ENCODE assay signal across 10 cellular contexts in the genomic region with DNA sequence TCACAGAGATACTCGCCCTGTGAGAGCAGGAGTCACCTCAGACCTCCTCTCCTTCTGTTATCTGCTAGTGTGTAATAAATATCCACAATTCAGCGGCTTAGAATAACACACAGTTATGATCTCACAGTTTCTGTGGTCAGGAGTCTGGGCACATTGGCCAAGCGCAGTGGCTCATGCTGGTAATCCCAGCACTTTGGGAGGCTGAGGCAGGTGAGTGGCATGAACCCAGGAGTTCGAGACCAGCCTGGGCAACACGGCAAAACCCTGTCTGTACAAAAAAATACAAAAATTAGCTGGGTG.
A peak's percentile ranks its signal among the peaks of the same experiment; 100 is the strongest.
DNase-seq lines count a peak whose midpoint lies in the region; ATAC-seq lines count a peak whose summit lies in the region.
"Had no signal": no experiment of that assay in that cellular context is flagged by ENCODE, and none has a peak within 500 bp of the region (broad histone marks: within the 10 kb centered on the region; RNA-seq: fewer than 3 reads in every experiment).

No MANE protein-coding gene starts in this region.

- H3K4me1 Mint-ChIP-seq in activated CD4-positive, alpha-beta T cell treated with anti-CD3 and anti-CD28 coated beads, Interleukin-2, amount 10 ng/mL, durations not matched to agents 24 days and 14 days, result peaks cover 61% of the 10 kb centered on the region
- H3K4me1 Mint-ChIP-seq in activated CD4-positive, alpha-beta memory T cell treated with anti-CD3 and anti-CD28 coated beads, Interleukin-2, amount 10 ng/mL, durations not matched to agents 7 days and 5 days, result peaks cover 79% of the 10 kb centered on the region
- H3K4me1 Mint-ChIP-seq in stimulated activated naive CD8-positive, alpha-beta T cell treated with anti-CD3 and anti-CD28 coated beads, Interleukin-15, amount 100 ng/mL, for 72 hours, result peaks cover 85% of the 10 kb centered on the region

- peaks cover 44% of the 10 kb centered on the region for H3K36me3 Mint-ChIP-seq in activated CD4-positive, alpha-beta T cell treated with anti-CD3 and anti-CD28 coated beads, Interleukin-2, amount 10 ng/mL, durations not matched to agents 24 days and 14 days (ENCODE audit: low read depth)
- H3K36me3 Mint-ChIP-seq in activated CD4-positive, alpha-beta memory T cell treated with anti-CD3 and anti-CD28 coated beads, Interleukin-2, amount 10 ng/mL, durations not matched to agents 7 days and 5 days (ENCODE audit: low read depth), result peaks cover 48% of the 10 kb centered on the region

- no peak overlapping the region for H3K4me3 Mint-ChIP-seq in activated CD4-positive, alpha-beta T cell treated with anti-CD3 and anti-CD28 coated beads, Interleukin-2, amount 10 ng/mL, durations not matched to agents 24 days and 14 days
- no peak overlapping the region for H3K4me3 Mint-ChIP-seq in activated CD4-positive, alpha-beta memory T cell treated with anti-CD3 and anti-CD28 coated beads, Interleukin-2, amount 10 ng/mL, durations not matched to agents 7 days and 5 days
- H3K4me3 Mint-ChIP-seq in stimulated activated naive CD8-positive, alpha-beta T cell treated with anti-CD3 and anti-CD28 coated beads, Interleukin-15, amount 100 ng/mL, for 72 hours, result no peak overlapping the region

- peak overlapping the region; percentile 99 for H3K27ac Mint-ChIP-seq in activated CD4-positive, alpha-beta T cell treated with anti-CD3 and anti-CD28 coated beads, Interleukin-2, amount 10 ng/mL, durations not matched to agents 24 days and 14 days
- peak overlapping the region; percentile 88 for H3K27ac Mint-ChIP-seq in activated CD4-positive, alpha-beta memory T cell treated with anti-CD3 and anti-CD28 coated beads, Interleukin-2, amount 10 ng/mL, durations not matched to agents 7 days and 5 days
- peak overlapping the region; percentile 42 to 52 for H3K27ac Mint-ChIP-seq in stimulated activated naive CD8-positive, alpha-beta T cell treated with anti-CD3 and anti-CD28 coated beads, Interleukin-15, amount 100 ng/mL, for 72 hours

- CTCF ChIA-PET in activated CD4-positive, alpha-beta memory T cell treated with anti-CD3 and anti-CD28 coated beads, Interleukin-2, amount 10 ng/mL, durations not matched to agents 7 days and 5 days (lab: Charles Lee), result interaction anchor here (0.7 to 1.5 kb wide), 5 partner anchors 8 to 193 kb away, joined by 3 to 5 read pairs (median 3); no protein-coding TSS in a partner anchor

- no peaks in the 10 kb centered on the region for H3K9me3 Mint-ChIP-seq in activated CD4-positive, alpha-beta T cell treated with anti-CD3 and anti-CD28 coated beads, Interleukin-2, amount 10 ng/mL, durations not matched to agents 24 days and 14 days
- no peaks in the 10 kb centered on the region for H3K9me3 Mint-ChIP-seq in activated CD4-positive, alpha-beta memory T cell treated with anti-CD3 and anti-CD28 coated beads, Interleukin-2, amount 10 ng/mL, durations not matched to agents 7 days and 5 days
- no peaks in the 10 kb centered on the region for H3K9me3 Mint-ChIP-seq in stimulated activated naive CD8-positive, alpha-beta T cell treated with anti-CD3 and anti-CD28 coated beads, Interleukin-15, amount 100 ng/mL, for 72 hours

- no peak for ATAC-seq in stimulated activated naive CD8-positive, alpha-beta T cell treated with anti-CD3 and anti-CD28 coated beads, Interleukin-15, amount 100 ng/mL, for 72 hours
- ATAC-seq: A549 had no signal

- POLR2A ChIA-PET in activated CD4-positive, alpha-beta memory T cell treated with anti-CD3 and anti-CD28 coated beads, Interleukin-2, amount 10 ng/mL, durations not matched to agents 7 days and 5 days (lab: Charles Lee), result interaction anchor here (1.3 to 6.6 kb wide), 3 partner anchors 9 to 31 kb away, joined by 4 to 143 read pairs (median 72); no protein-coding TSS in a partner anchor

- intact Hi-C loops in activated CD4-positive, alpha-beta T cell treated with anti-CD3 and anti-CD28 coated beads, Interleukin-2, amount 10 ng/mL, durations not matched to agents 24 days and 14 days (cut with micrococcal nuclease), result no loop called here

- DNase-seq in activated CD4-positive, alpha-beta T cell treated with anti-CD3 and anti-CD28 coated beads, Interleukin-2, amount 10 ng/mL, durations not matched to agents 24 days and 14 days, result no peak
- no peak for DNase-seq in activated CD4-positive, alpha-beta T cell treated with anti-CD3 and anti-CD28 coated beads, Interleukin-2, amount 50 U/mL, for 4 hours
- DNase-seq in activated CD4-positive, alpha-beta memory T cell treated with anti-CD3 and anti-CD28 coated beads, Interleukin-2, amount 10 ng/mL, durations not matched to agents 7 days and 5 days, result no peak
- DNase-seq in iris pigment epithelial cell (ENCODE audit: low read depth) (peak; percentile 59), SHP77 treated with DMSO at 0.1 percent for 48 hours (lab: John Stamatoyannopoulos, UW) (no peak), SKM-1 (lab: John Stamatoyannopoulos, UW; ENCODE audit: unreplicated experiment) (no peak), NCI-H187 (lab: John Stamatoyannopoulos, UW) (no peak)
- no peak for DNase-seq in stimulated activated naive CD8-positive, alpha-beta T cell treated with anti-CD3 and anti-CD28 coated beads, Interleukin-15, amount 100 ng/mL, for 72 hours
- DNase-seq: activated effector memory CD4-positive, alpha-beta T cell treated with Interleukin-2 at 50 U/mL for 16 hours had no signal

- H3K27me3 Mint-ChIP-seq in activated CD4-positive, alpha-beta T cell treated with anti-CD3 and anti-CD28 coated beads, Interleukin-2, amount 10 ng/mL, durations not matched to agents 24 days and 14 days, result no peaks in the 10 kb centered on the region
- H3K27me3 Mint-ChIP-seq in activated CD4-positive, alpha-beta memory T cell treated with anti-CD3 and anti-CD28 coated beads, Interleukin-2, amount 10 ng/mL, durations not matched to agents 7 days and 5 days, result no peaks in the 10 kb centered on the region
- no peaks in the 10 kb centered on the region for H3K27me3 Mint-ChIP-seq in stimulated activated naive CD8-positive, alpha-beta T cell treated with anti-CD3 and anti-CD28 coated beads, Interleukin-15, amount 100 ng/mL, for 72 hours

Comparison
In these comparisons a context has a peak if more than half of its experiments do, and no peak if none do; other contexts are left out.
1. H3K27ac Mint-ChIP-seq: peak in every context shown above with its lines; median percentile 99 in activated CD4-positive, alpha-beta T cell treated with anti-CD3 and anti-CD28 coated beads, Interleukin-2, amount 10 ng/mL, durations not matched to agents 24 days and 14 days; 88 in activated CD4-positive, alpha-beta memory T cell treated with anti-CD3 and anti-CD28 coated beads, Interleukin-2, amount 10 ng/mL, durations not matched to agents 7 days and 5 days; 47 in stimulated activated naive CD8-positive, alpha-beta T cell treated with anti-CD3 and anti-CD28 coated beads, Interleukin-15, amount 100 ng/mL, for 72 hours.